29 cellular contexts compared by ENCODE assay signal in genomic region chr18:48957616-48958015, GRCh38. TPM values are rescaled to one million over a fixed set of nuclear protein-coding genes. Genes with fewer than 3 reads are reported as not detected.
DNase-seq lines count a peak whose midpoint lies in the region; ATAC-seq and TF ChIP-seq lines count a peak whose summit lies in the region.
"Had no signal": no experiment of that assay in that cellular context is flagged by ENCODE, and none has a peak within 500 bp of the region (broad histone marks: within the 10 kb centered on the region; RNA-seq: fewer than 3 reads in every experiment).

No MANE protein-coding gene starts in this region.

- peaks cover 27% of the 10 kb centered on the region for H3K27me3 Mint-ChIP-seq in activated CD4-positive, alpha-beta T cell treated with anti-CD3 and anti-CD28 coated beads, Interleukin-2, amount 10 ng/mL, durations not matched to agents 7 days and 5 days

- 39 to 50% methylated on average over 4 of the region's 4 CpGs for WGBS in esophagus squamous epithelium, 2 donors
- no CpG with 5 or more reads among the region's 4 CpGs for WGBS in trophoblast cell (ENCODE audit: extremely low coverage, insufficient coverage, insufficient read length)

- intact Hi-C loops in esophagus squamous epithelium (cut with DNase I) (no loop called here), tibial artery (cut with DNase I; ENCODE audit: low total_unique reads) (no loop called here), left lung (cut with DNase I) (no loop called here)

- no peaks in the 10 kb centered on the region for H3K36me3 Mint-ChIP-seq in activated CD4-positive, alpha-beta T cell treated with anti-CD3 and anti-CD28 coated beads, Interleukin-2, amount 10 ng/mL, durations not matched to agents 7 days and 5 days (ENCODE audit: low read depth)
- H3K36me3 Mint-ChIP-seq: naive thymus-derived CD4-positive, alpha-beta T cell had no signal

- H4K8ac ChIP-seq in trophoblast cell (ENCODE audit: low read depth, low read length): no peak overlapping the region

- H4K12ac ChIP-seq in trophoblast cell (ENCODE audit: low read depth, low read length): no peak overlapping the region

- H3K79me2 ChIP-seq in trophoblast cell (ENCODE audit: control insufficient read depth, insufficient read depth, low read length, poor library complexity): peaks cover 4% of the 10 kb centered on the region

- peak overlapping the region; percentile 80 for H2AK5ac ChIP-seq in trophoblast cell (ENCODE audit: low read length)

- no peak overlapping the region for H3K18ac ChIP-seq in trophoblast cell (ENCODE audit: low read length)

- H2BK120ac ChIP-seq in trophoblast cell (ENCODE audit: insufficient read depth, low read length, poor library complexity): peak overlapping the region; percentile 55

- H3K4me1 ChIP-seq in RWPE2 (ENCODE audit: insufficient read depth, poor library complexity, severe bottlenecking) (peaks cover 38% of the 10 kb centered on the region), esophagus squamous epithelium (peaks cover 20 to 62% (median 32%) of the 10 kb centered on the region in 3 donors), trophoblast cell (ENCODE audit: control insufficient read depth in 1 of 2, insufficient read depth in 2 of 2, low read length in 2 of 2) (peaks cover 22 to 39% of the 10 kb centered on the region in 2 experiments), tibial artery (peaks cover 0 to 66% (median 47%) of the 10 kb centered on the region in 4 donors), left lung (peaks cover 19 to 43% of the 10 kb centered on the region in 2 donors)

- H2AFZ ChIP-seq in trophoblast cell (ENCODE audit: insufficient read depth, low read length, poor library complexity): no peak overlapping the region

- H3K4me3 ChIP-seq in RWPE2 (ENCODE audit: severe bottlenecking) (no peak overlapping the region), esophagus squamous epithelium (no peak overlapping the region), trophoblast cell (ENCODE audit: low read depth, low read length) (no peak overlapping the region), tibial artery (no peak overlapping the region), left lung (no peak overlapping the region)
- H3K4me3 ChIP-seq: gastrocnemius medialis, testis had no signal

- peak overlapping the region; percentile 92 for H2BK12ac ChIP-seq in trophoblast cell (ENCODE audit: low read length)

- H3K4me3 Mint-ChIP-seq in activated CD4-positive, alpha-beta T cell treated with anti-CD3 and anti-CD28 coated beads, Interleukin-2, amount 10 ng/mL, durations not matched to agents 7 days and 5 days: no peak overlapping the region
- H3K4me3 Mint-ChIP-seq: activated B cell treated with CpG ODN at 0.5 μM for 24 hours; activated T-cell treated with anti-CD3 and anti-CD28 coated beads, Interleukin-2, amount 50 U/mL, for 72 hours; IgD-negative memory B cell; immature natural killer cell; naive thymus-derived CD4-positive, alpha-beta T cell had no signal

- no peak overlapping the region for H3K23ac ChIP-seq in trophoblast cell (ENCODE audit: low read length)

- H3K27ac ChIP-seq in RWPE2 (ENCODE audit: poor library complexity, severe bottlenecking): peak overlapping the region; percentile 98
- peak overlapping the region; percentile 15 to 99 (median 86) for H3K27ac ChIP-seq in esophagus squamous epithelium
- H3K27ac ChIP-seq in trophoblast cell (ENCODE audit: low read depth, low read length): no peak overlapping the region
- H3K27ac ChIP-seq in tibial artery: peak overlapping the region; percentile 88 to 99
- no peak overlapping the region for H3K27ac ChIP-seq in left lung
- H3K27ac ChIP-seq: testis had no signal

- no peak overlapping the region for H3K14ac ChIP-seq in trophoblast cell (ENCODE audit: low read length)

- no peak overlapping the region for H4K91ac ChIP-seq in trophoblast cell (ENCODE audit: low read depth, low read length)

- TF ChIP-seq POLR2A in esophagus squamous epithelium (IDR thresholded peaks at IDR 0.05): no peak

- H3K9ac ChIP-seq in trophoblast cell (ENCODE audit: low read length): no peak overlapping the region

- H3K36me3 ChIP-seq in RWPE2 (ENCODE audit: low read depth) (no peaks in the 10 kb centered on the region), esophagus squamous epithelium (no peaks in the 10 kb centered on the region), trophoblast cell (ENCODE audit: control insufficient read depth in 1 of 2, insufficient read depth in 2 of 2, low read length in 2 of 2) (no peaks in the 10 kb centered on the region), tibial artery (no peaks in the 10 kb centered on the region), left lung (no peaks in the 10 kb centered on the region)
- H3K36me3 ChIP-seq: gastrocnemius medialis had no signal

- POLR2A ChIA-PET in activated CD4-positive, alpha-beta T cell treated with anti-CD3 and anti-CD28 coated beads, Interleukin-2, amount 10 ng/mL, durations not matched to agents 7 days and 5 days (lab: Charles Lee): no interaction called here

- DNase-seq in RWPE2 (ENCODE audit: low spot score): no peak
- no peak for DNase-seq in esophagus squamous epithelium (lab: John Stamatoyannopoulos, UW)
- no peak for DNase-seq in trophoblast cell
- no peak for DNase-seq in tibial artery
- DNase-seq in effector CD8-positive, alpha-beta T cell (lab: John Stamatoyannopoulos, UW): no peak
- DNase-seq in NCI-H345 treated with DMSO at 0.1 percent for 48 hours (lab: John Stamatoyannopoulos, UW; ENCODE audit: unreplicated experiment): no peak
- DNase-seq in activated CD4-positive, alpha-beta T cell treated with anti-CD3 and anti-CD28 coated beads, Interleukin-2, amount 10 ng/mL, durations not matched to agents 7 days and 5 days: no peak
- DNase-seq in left lung: no peak
- DNase-seq: activated B cell treated with CpG ODN at 0.5 μM for 24 hours; activated CD4-positive, alpha-beta T cell treated with anti-CD3 and anti-CD28 coated beads, Interleukin-2, amount 50 U/mL, for 4 hours; activated naive CD4-positive, alpha-beta T cell; activated T-cell treated with anti-CD3 and anti-CD28 coated beads, Interleukin-2, amount 50 U/mL, for 72 hours; DMS153; effector memory CD4-positive, alpha-beta T cell; erythroblast; gastrocnemius medialis; H9; hypothalamus; immature natural killer cell; naive thymus-derived CD4-positive, alpha-beta T cell; NCI-H1048; NCI-H187 treated with DMSO at 0.1 percent for 48 hours; NCI-H2171 treated with DMSO at 0.1 percent for 48 hours; NCI-H526; NK-92 treated with Interleukin-12 subunit alpha and Interleukin-12 subunit beta, amount 100 ng/mL, for 24 hours; SIG-M5; stimulated activated CD4-positive, alpha-beta T cell treated with anti-CD3 and anti-CD28 coated beads, Interleukin-4, amount 100 ng/mL, for 1 hour; testis had no signal

- no peak overlapping the region for H2BK5ac ChIP-seq in trophoblast cell (ENCODE audit: low read depth, low read length, poor library complexity)

- no peak for TF ChIP-seq CTCF in RWPE2 (IDR thresholded peaks at IDR 0.05; ENCODE audit: poor library complexity, severe bottlenecking)
- no peak for TF ChIP-seq CTCF in esophagus squamous epithelium (IDR thresholded peaks at IDR 0.05)
- no peak for TF ChIP-seq CTCF in tibial artery (IDR thresholded peaks at IDR 0.05)
- TF ChIP-seq CTCF in left lung (IDR thresholded peaks at IDR 0.05): no peak

- H3K27me3 ChIP-seq in RWPE2 (ENCODE audit: insufficient read depth, poor library complexity, severe bottlenecking): no peaks in the 10 kb centered on the region
- H3K27me3 ChIP-seq in esophagus squamous epithelium: no peaks in the 10 kb centered on the region
- no peaks in the 10 kb centered on the region for H3K27me3 ChIP-seq in trophoblast cell (ENCODE audit: insufficient read depth, low read length)
- H3K27me3 ChIP-seq in tibial artery: no peaks in the 10 kb centered on the region
- no peaks in the 10 kb centered on the region for H3K27me3 ChIP-seq in left lung
- H3K27me3 ChIP-seq: gastrocnemius medialis, testis had no signal

- no peak overlapping the region for H3K4me2 ChIP-seq in trophoblast cell (ENCODE audit: low read length)

- H3K9me3 ChIP-seq in RWPE2 (ENCODE audit: severe bottlenecking) (no peaks in the 10 kb centered on the region), esophagus squamous epithelium (no peaks in the 10 kb centered on the region), trophoblast cell (ENCODE audit: insufficient read depth, low read depth, low read length) (no peaks in the 10 kb centered on the region), tibial artery (no peaks in the 10 kb centered on the region), left lung (no peaks in the 10 kb centered on the region)
- H3K9me3 ChIP-seq: gastrocnemius medialis, testis had no signal

- H3K27ac Mint-ChIP-seq in activated CD4-positive, alpha-beta T cell treated with anti-CD3 and anti-CD28 coated beads, Interleukin-2, amount 10 ng/mL, durations not matched to agents 7 days and 5 days: no peak overlapping the region
- H3K27ac Mint-ChIP-seq: activated B cell treated with CpG ODN at 0.5 μM for 24 hours; activated T-cell treated with anti-CD3 and anti-CD28 coated beads, Interleukin-2, amount 50 U/mL, for 72 hours; H9; immature natural killer cell had no signal

- peaks cover 39% of the 10 kb centered on the region for H3K79me1 ChIP-seq in trophoblast cell (ENCODE audit: low read length)

- H3K4ac ChIP-seq in trophoblast cell (ENCODE audit: low read depth, low read length): no peak overlapping the region

- CTCF ChIA-PET in activated CD4-positive, alpha-beta T cell treated with anti-CD3 and anti-CD28 coated beads, Interleukin-2, amount 10 ng/mL, durations not matched to agents 7 days and 5 days (lab: Charles Lee): interaction anchor here (0.8 to 1.1 kb wide), 2 partner anchors 10 to 32 kb away, joined by 3 read pairs; no protein-coding TSS in a partner anchor

- no peaks in the 10 kb centered on the region for H3K9me3 Mint-ChIP-seq in activated CD4-positive, alpha-beta T cell treated with anti-CD3 and anti-CD28 coated beads, Interleukin-2, amount 10 ng/mL, durations not matched to agents 7 days and 5 days
- H3K9me3 Mint-ChIP-seq: activated B cell treated with CpG ODN at 0.5 μM for 24 hours; activated T-cell treated with anti-CD3 and anti-CD28 coated beads, Interleukin-2, amount 50 U/mL, for 72 hours; H9; IgD-negative memory B cell; immature natural killer cell; naive thymus-derived CD4-positive, alpha-beta T cell had no signal

- H3K4me1 Mint-ChIP-seq in activated CD4-positive, alpha-beta T cell treated with anti-CD3 and anti-CD28 coated beads, Interleukin-2, amount 10 ng/mL, durations not matched to agents 7 days and 5 days: peaks cover 31% of the 10 kb centered on the region

- no peak for ATAC-seq in RWPE2 (ENCODE audit: low read depth)
- no peak for ATAC-seq in left lung
- ATAC-seq: activated T-cell treated with anti-CD3 and anti-CD28 coated beads, Interleukin-2, amount 50 U/mL, for 72 hours; gastrocnemius medialis; naive thymus-derived CD4-positive, alpha-beta T cell had no signal

RNA-seq across cellular contexts. Expression of gene SMAD7, which starts 6.9 kb away (rescaled TPM):
- total RNA-seq in esophagus squamous epithelium (10 to 100 TPM in 2 of 4 donors, 1 to 10 TPM in 2; 4.2 to 26.5 (median 9.0) TPM), left lung (10 to 100 TPM; 43.3 to 46.3 TPM)
- polyA plus RNA-seq in trophoblast cell (2013): 108 and 116 TPM in 2 replicates
- 10 to 100 TPM; 19.5 to 21.7 TPM for total RNA-seq in activated CD4-positive, alpha-beta T cell treated with anti-CD3 and anti-CD28 coated beads, Interleukin-2, amount 10 ng/mL, durations not matched to agents 7 days and 5 days

Comparison
In these comparisons a context has a peak if more than half of its experiments do, and no peak if none do; other contexts are left out.
1. H3K27ac ChIP-seq: peak in RWPE2 (single experiment), esophagus squamous epithelium (4 of 4) and tibial artery (2 of 2); none in trophoblast cell (single experiment) and left lung (0 of 2).